Comparison of ENCODE assay signal across 13 cellular contexts in the genomic region with DNA sequence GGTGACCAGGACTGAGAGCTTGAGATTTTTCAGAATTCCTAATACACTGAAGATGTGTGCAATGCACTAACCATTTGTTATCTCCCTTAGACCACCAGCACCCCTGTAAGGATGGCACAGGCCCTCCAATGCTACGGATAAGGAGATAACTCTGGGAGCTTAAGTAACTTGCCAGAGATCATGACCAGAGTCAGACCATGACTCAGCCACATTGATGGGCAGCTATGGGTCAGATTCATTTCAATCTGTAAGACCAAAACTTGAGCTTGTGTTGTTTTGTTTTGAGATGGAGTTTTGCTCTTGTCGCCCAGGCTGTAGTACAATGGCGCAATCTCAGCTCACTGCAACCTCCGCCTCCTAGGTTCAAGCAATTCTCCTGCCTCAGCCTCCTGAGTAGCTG.
DNase-seq lines count a peak whose midpoint lies in the region.
"Had no signal": no experiment of that assay in that cellular context is flagged by ENCODE, and none has a peak within 500 bp of the region (broad histone marks: within the 10 kb centered on the region; RNA-seq: fewer than 3 reads in every experiment).

No MANE protein-coding gene starts in this region.

- intact Hi-C loops in activated CD4-positive, alpha-beta T cell treated with anti-CD3 and anti-CD28 coated beads, Interleukin-2, amount 10 ng/mL, durations not matched to agents 24 days and 14 days (cut with micrococcal nuclease) = no loop called here

- peak overlapping the region; percentile 41 for H3K27ac Mint-ChIP-seq in activated CD4-positive, alpha-beta T cell treated with anti-CD3 and anti-CD28 coated beads, Interleukin-2, amount 10 ng/mL, durations not matched to agents 24 days and 14 days
- H3K27ac Mint-ChIP-seq: activated T-cell treated with anti-CD3 and anti-CD28 coated beads, Interleukin-2, amount 50 U/mL, for 72 hours had no signal

- no peaks in the 10 kb centered on the region for H3K27me3 Mint-ChIP-seq in activated CD4-positive, alpha-beta T cell treated with anti-CD3 and anti-CD28 coated beads, Interleukin-2, amount 10 ng/mL, durations not matched to agents 24 days and 14 days

- H3K4me3 Mint-ChIP-seq in activated CD4-positive, alpha-beta T cell treated with anti-CD3 and anti-CD28 coated beads, Interleukin-2, amount 10 ng/mL, durations not matched to agents 24 days and 14 days = no peak overlapping the region

- peaks cover 7% of the 10 kb centered on the region for H3K36me3 Mint-ChIP-seq in activated CD4-positive, alpha-beta T cell treated with anti-CD3 and anti-CD28 coated beads, Interleukin-2, amount 10 ng/mL, durations not matched to agents 24 days and 14 days (ENCODE audit: low read depth)

- no peaks in the 10 kb centered on the region for H3K9me3 Mint-ChIP-seq in activated CD4-positive, alpha-beta T cell treated with anti-CD3 and anti-CD28 coated beads, Interleukin-2, amount 10 ng/mL, durations not matched to agents 24 days and 14 days
- H3K9me3 Mint-ChIP-seq: activated T-cell treated with anti-CD3 and anti-CD28 coated beads, Interleukin-2, amount 50 U/mL, for 72 hours had no signal

- no peak for DNase-seq in activated CD4-positive, alpha-beta T cell treated with anti-CD3 and anti-CD28 coated beads, Interleukin-2, amount 10 ng/mL, durations not matched to agents 24 days and 14 days
- DNase-seq in activated CD4-positive, alpha-beta T cell treated with anti-CD3 and anti-CD28 coated beads for 4 hours = no peak
- DNase-seq in NCI-H226 (peak; percentile 71), fibroblast of gingiva (ENCODE audit: low read depth) (peak; percentile 61), renal cortical epithelial cell (ENCODE audit: low read depth) (peak; percentile 38), nucleus accumbens (lab: John Stamatoyannopoulos, UW) (no peak), superior temporal gyrus (ENCODE audit: extremely low spot score) (no peak), SIG-M5 treated with dmso at 0.1 percent for 504 hours (lab: John Stamatoyannopoulos, UW; ENCODE audit: unreplicated experiment) (no peak)
- DNase-seq: activated T-cell treated with anti-CD3 and anti-CD28 coated beads, Interleukin-2, amount 50 U/mL, for 72 hours; DMS53; foreskin melanocyte; NCI-H146; NCI-H774 had no signal

- peaks cover 64% of the 10 kb centered on the region for H3K4me1 Mint-ChIP-seq in activated CD4-positive, alpha-beta T cell treated with anti-CD3 and anti-CD28 coated beads, Interleukin-2, amount 10 ng/mL, durations not matched to agents 24 days and 14 days

Comparison
In these comparisons a context has a peak if more than half of its experiments do, and no peak if none do; other contexts are left out.
1. DNase-seq: peak in NCI-H226 (single experiment), fibroblast of gingiva (single experiment) and renal cortical epithelial cell (single experiment); none in activated CD4-positive, alpha-beta T cell treated with anti-CD3 and anti-CD28 coated beads, Interleukin-2, amount 10 ng/mL, durations not matched to agents 24 days and 14 days (single experiment), activated CD4-positive, alpha-beta T cell treated with anti-CD3 and anti-CD28 coated beads for 4 hours (0 of 2), nucleus accumbens (0 of 56), superior temporal gyrus (single experiment) and SIG-M5 treated with dmso at 0.1 percent for 504 hours (single experiment).